34 cellular contexts compared by ENCODE assay signal in genomic region chr19:31894451-31894850, GRCh38.
"Had no signal": no experiment of that assay in that cellular context is flagged by ENCODE, and none has a peak within 500 bp of the region (broad histone marks: within the 10 kb centered on the region; RNA-seq: fewer than 3 reads in every experiment).

No MANE protein-coding gene starts in this region.

- H3K36me3 ChIP-seq: MG63 had no signal

- H3K4me3 ChIP-seq: MG63 had no signal

- H3K9me3 ChIP-seq: MG63 had no signal

- DNase-seq: Kasumi-1, MG63, MM.1S, MV-4-11, NCI-H1092, NCI-H1092 treated with DMSO at 0.1 percent for 48 hours, NCI-H1105, NCI-H1105 treated with DMSO at 0.1 percent for 48 hours, NCI-H1417, NCI-H1417 treated with DMSO at 0.1 percent for 48 hours, NCI-H1436, NCI-H1436 treated with DMSO at 0.1 percent for 48 hours, NCI-H146, NCI-H1694, NCI-H1694 treated with DMSO at 0.1 percent for 48 hours, NCI-H187, NCI-H187 treated with DMSO at 0.1 percent for 48 hours, NCI-H1930, NCI-H2029, NCI-H2029 treated with DMSO at 0.1 percent for 48 hours, NCI-H2081, NCI-H2081 treated with DMSO at 0.1 percent for 48 hours, NCI-H2107, NCI-H2171, NCI-H2171 treated with DMSO at 0.1 percent for 48 hours, NCI-H2227 treated with DMSO at 0.1 percent for 48 hours, NCI-H226, NCI-H345, NCI-H446, NCI-H446 treated with DMSO at 0.1 percent for 48 hours, NCI-H510A, NCI-H510A treated with DMSO at 0.1 percent for 48 hours, NCI-H524, NCI-H524 treated with DMSO at 0.1 percent for 48 hours had no signal
